7 cellular contexts compared by ENCODE assay signal in genomic region chrX:136880003-136880451, GRCh38. TPM values are rescaled to one million over a fixed set of nuclear protein-coding genes. Genes with fewer than 3 reads are reported as not detected.
DNase-seq lines count a peak whose midpoint lies in the region; ATAC-seq and TF ChIP-seq lines count a peak whose summit lies in the region.

No MANE protein-coding gene starts in this region.

- peaks cover 54% of the 10 kb centered on the region for H3K79me2 ChIP-seq in SK-N-SH (ENCODE audit: insufficient read depth)

- H4K20me1 ChIP-seq in SK-N-SH (ENCODE audit: insufficient read depth), result peaks cover 47% of the 10 kb centered on the region

- peaks cover 13% of the 10 kb centered on the region for H3K27me3 Mint-ChIP-seq in brain

- no peak for TF ChIP-seq EP300 in SK-N-SH (IDR thresholded peaks at IDR 0.05; ENCODE audit: borderline replicate concordance in 1 of 2, low read depth in 1 of 2, low read length in 1 of 2)

- TF ChIP-seq CTCF in SK-N-SH (IDR thresholded peaks at IDR 0.05) (no peak), brain (conservative IDR thresholded peaks at IDR 0.05) (no peak)

- peaks cover 8 to 37% of the 10 kb centered on the region in 2 experiments for H3K36me3 ChIP-seq in SK-N-SH (replicated peaks in 1 of 2; ENCODE audit: control insufficient read depth in 1 of 2, insufficient read depth in 2 of 2, low read length in 1 of 2)

- 17% methylated on average over 31 of the region's 32 CpGs for WGBS in SK-N-SH (ENCODE audit: low lambda C conversion rate)

- no peaks in the 10 kb centered on the region for H3K9me3 ChIP-seq in SK-N-SH

- ATAC-seq in GM18873 (IDR thresholded peaks at IDR 0.05; ENCODE audit: low FRiP score, unreplicated experiment) (peak; percentile 9), HG03064 (IDR thresholded peaks at IDR 0.05; ENCODE audit: low read depth, unreplicated experiment) (peak; percentile 20)

- no peak for TF ChIP-seq RAD21 in SK-N-SH (IDR thresholded peaks at IDR 0.05; ENCODE audit: low read length)

- no peak overlapping the region for H2AFZ ChIP-seq in SK-N-SH (ENCODE audit: low read depth)

- peak overlapping the region; percentile 90 to 99 (median 97) for H3K4me3 Mint-ChIP-seq in brain

- H3K27me3 ChIP-seq in SK-N-SH (ENCODE audit: insufficient read depth), result no peaks in the 10 kb centered on the region

- H3F3A ChIP-seq in SK-N-SH (replicated peaks; ENCODE audit: insufficient read depth), result peaks cover 5% of the 10 kb centered on the region

- DNase-seq in SK-N-SH (peak; percentile 18), islet precursor cell (peak; percentile 57), cerebellar nuclear complex (lab: John Stamatoyannopoulos, UW) (no peak)
- peak; percentile 5 to 17 for DNase-seq in stimulated activated CD4-positive, alpha-beta T cell treated with anti-CD3 and anti-CD28 coated beads, Interleukin-4, amount 100 ng/mL, for 4 hours

- CTCF ChIA-PET in SK-N-SH (lab: Yijun Ruan, JAX), result interaction anchor here (1.0 to 1.1 kb wide), 3 partner anchors 45 to 170 kb away, joined by 3 to 5 read pairs (median 4); no protein-coding TSS in a partner anchor

- peak overlapping the region; percentile 96 for H3K9ac ChIP-seq in SK-N-SH

- peaks cover 43% of the 10 kb centered on the region for H3K36me3 Mint-ChIP-seq in brain

- peaks cover 0 to 17% (median 0%) of the 10 kb centered on the region in 5 experiments for H3K9me3 Mint-ChIP-seq in brain

- H3K9me2 ChIP-seq in SK-N-SH, result no peaks in the 10 kb centered on the region

- H3K4me1 Mint-ChIP-seq in brain, result peaks cover 29% of the 10 kb centered on the region

- peak overlapping the region; percentile 77 to 86 for H3K27ac ChIP-seq in SK-N-SH (ENCODE audit: low read depth in 2 of 2, low read length in 1 of 2)

- peak overlapping the region; percentile 75 for H3K4me2 ChIP-seq in SK-N-SH

- POLR2A ChIA-PET in SK-N-SH (lab: Yijun Ruan, JAX), result interaction anchor here (0.7 to 1.3 kb wide), 9 partner anchors 8 to 1359 kb away, joined by 3 to 12 read pairs (median 6); no protein-coding TSS in a partner anchor

- peaks cover 0 to 2% of the 10 kb centered on the region in 2 experiments; a peak in 1 of 4 replicates for H3K4me1 ChIP-seq in SK-N-SH (ENCODE audit: control insufficient read depth in 1 of 2, insufficient read depth in 2 of 2, low read depth in 1 of 2, low read length in 1 of 2)

- H3K27ac Mint-ChIP-seq in brain, result peak overlapping the region; percentile 96 to 99 (median 99)

- H3K4me3 ChIP-seq in SK-N-SH (ENCODE audit: low read depth in 2 of 2, low read length in 1 of 2), result peak overlapping the region; percentile 69 to 77

TF ChIP-seq in SK-N-SH, 30 proteins besides CTCF, POLR2A, EP300 and RAD21:
- TF ChIP-seq FOXJ3 (CRISPR knock-in tag; IDR thresholded peaks at IDR 0.05), result no peak
- no peak for TF ChIP-seq MEF2A (IDR thresholded peaks at IDR 0.05; ENCODE audit: borderline replicate concordance, low read depth)
- no peak for TF ChIP-seq POLR2AphosphoS5 (IDR thresholded peaks at IDR 0.05; ENCODE audit: low read depth, low read length)
- TF ChIP-seq, protein P1, sequence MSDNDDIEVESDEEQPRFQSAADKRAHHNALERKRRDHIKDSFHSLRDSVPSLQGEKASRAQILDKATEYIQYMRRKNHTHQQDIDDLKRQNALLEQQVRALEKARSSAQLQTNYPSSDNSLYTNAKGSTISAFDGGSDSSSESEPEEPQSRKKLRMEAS (IDR thresholded peaks at IDR 0.05; ENCODE audit: low read depth), result no peak
- no peak for TF ChIP-seq ELF1 (IDR thresholded peaks at IDR 0.05)
- no peak for TF ChIP-seq NFIC (IDR thresholded peaks at IDR 0.05; ENCODE audit: borderline replicate concordance)
- no peak for TF ChIP-seq TAF1 (IDR thresholded peaks at IDR 0.05; ENCODE audit: borderline replicate concordance, low read depth, low read length)
- TF ChIP-seq PBX3 (IDR thresholded peaks at IDR 0.05), result no peak
- TF ChIP-seq GABPA (IDR thresholded peaks at IDR 0.05; ENCODE audit: low read depth), result no peak
- TF ChIP-seq SMC3 (IDR thresholded peaks at IDR 0.05; ENCODE audit: low read depth, low read length), result no peak
- no peak for TF ChIP-seq GATA2 (CRISPR knock-in tag; IDR thresholded peaks at IDR 0.05)
- no peak for TF ChIP-seq RFX5 (IDR thresholded peaks at IDR 0.05; ENCODE audit: low read length)
- no peak for TF ChIP-seq TEAD4 (IDR thresholded peaks at IDR 0.05; ENCODE audit: borderline replicate concordance, insufficient read depth)
- no peak for TF ChIP-seq FOSL2 (IDR thresholded peaks at IDR 0.05; ENCODE audit: borderline replicate concordance, low read depth)
- TF ChIP-seq, protein P2, sequence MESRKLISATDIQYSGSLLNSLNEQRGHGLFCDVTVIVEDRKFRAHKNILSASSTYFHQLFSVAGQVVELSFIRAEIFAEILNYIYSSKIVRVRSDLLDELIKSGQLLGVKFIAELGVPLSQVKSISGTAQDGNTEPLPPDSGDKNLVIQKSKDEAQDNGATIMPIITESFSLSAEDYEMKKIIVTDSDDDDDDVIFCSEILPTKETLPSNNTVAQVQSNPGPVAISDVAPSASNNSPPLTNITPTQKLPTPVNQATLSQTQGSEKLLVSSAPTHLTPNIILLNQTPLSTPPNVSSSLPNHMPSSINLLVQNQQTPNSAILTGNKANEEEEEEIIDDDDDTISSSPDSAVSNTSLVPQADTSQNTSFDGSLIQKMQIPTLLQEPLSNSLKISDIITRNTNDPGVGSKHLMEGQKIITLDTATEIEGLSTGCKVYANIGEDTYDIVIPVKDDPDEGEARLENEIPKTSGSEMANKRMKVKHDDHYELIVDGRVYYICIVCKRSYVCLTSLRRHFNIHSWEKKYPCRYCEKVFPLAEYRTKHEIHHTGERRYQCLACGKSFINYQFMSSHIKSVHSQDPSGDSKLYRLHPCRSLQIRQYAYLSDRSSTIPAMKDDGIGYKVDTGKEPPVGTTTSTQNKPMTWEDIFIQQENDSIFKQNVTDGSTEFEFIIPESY (IDR thresholded peaks at IDR 0.05; ENCODE audit: borderline replicate concordance, low read depth), result no peak
- TF ChIP-seq MXI1 (IDR thresholded peaks at IDR 0.05; ENCODE audit: low read depth, low read length), result no peak

RNA-seq across cellular contexts. Expression of gene RBMX, which starts 0.5 kb away (rescaled TPM):
- polyA plus RNA-seq in SK-N-SH (2012; rRNA removed) (131 and 139 TPM in 2 replicates), brain (ENCODE audit: insufficient read depth, low read depth, low replicate concordance) (263 TPM)
- polyA plus RNA-seq in SK-N-SH (2012; cell fraction: cytosol; rRNA removed), result 153 and 154 TPM in 2 replicates
- 189 and 300 TPM in 2 replicates for polyA plus RNA-seq in SK-N-SH (2012; cell fraction: nucleus; rRNA removed)

Comparison
In these comparisons a context has a peak if more than half of its experiments do, and no peak if none do; other contexts are left out.
1. DNase-seq: peak in SK-N-SH (single experiment), islet precursor cell (single experiment) and stimulated activated CD4-positive, alpha-beta T cell treated with anti-CD3 and anti-CD28 coated beads, Interleukin-4, amount 100 ng/mL, for 4 hours (2 of 2); none in cerebellar nuclear complex (0 of 2).